ENCODE assay signal across 1 cellular context in the genomic region with DNA sequence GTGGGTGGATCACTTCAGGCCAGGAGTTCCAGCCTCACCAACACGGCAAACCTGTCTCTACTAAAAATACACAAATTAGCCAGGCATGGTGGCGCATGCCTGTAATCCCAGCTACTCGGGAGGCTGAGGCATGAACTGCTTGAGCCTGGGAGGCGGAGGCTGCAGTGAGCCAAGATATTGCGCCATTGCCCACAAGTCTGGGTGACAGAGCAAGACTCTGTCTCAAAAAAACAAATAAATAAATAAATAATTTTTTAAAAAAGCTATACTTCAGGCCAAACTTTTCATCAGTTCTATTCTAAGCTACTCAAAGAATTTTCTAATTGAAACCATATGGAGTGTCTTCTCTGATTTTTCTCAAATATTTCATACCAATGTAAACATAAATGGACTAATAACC.
TF ChIP-seq lines count a peak whose summit lies in the region.

No MANE protein-coding gene starts in this region.

TF ChIP-seq in SK-N-SH treated with all-trans-retinoic acid at 6 μM for 48 hours, 23 proteins besides CTCF, POLR2A, EP300 and RAD21 (continued from another document):
- TF ChIP-seq CREB5 (CRISPR knock-in tag; IDR thresholded peaks at IDR 0.05; ENCODE audit: low read depth) (no peak), CSRNP3 (CRISPR knock-in tag; IDR thresholded peaks at IDR 0.05) (no peak), GLIS3 (CRISPR knock-in tag; IDR thresholded peaks at IDR 0.05) (no peak), POU6F1 (CRISPR knock-in tag; IDR thresholded peaks at IDR 0.05; ENCODE audit: borderline replicate concordance, low read depth) (no peak), CSDC2 (CRISPR knock-in tag; IDR thresholded peaks at IDR 0.05) (no peak), ZC3H10 (CRISPR knock-in tag; IDR thresholded peaks at IDR 0.05) (no peak), TSHZ2 (CRISPR knock-in tag; IDR thresholded peaks at IDR 0.05) (no peak), ISL1 (CRISPR knock-in tag; IDR thresholded peaks at IDR 0.05) (no peak), ARNTL (CRISPR knock-in tag; IDR thresholded peaks at IDR 0.05; ENCODE audit: borderline replicate concordance, low read depth) (no peak), ESRRG (CRISPR knock-in tag; IDR thresholded peaks at IDR 0.05) (no peak), ZFP30 (CRISPR knock-in tag; IDR thresholded peaks at IDR 0.05) (no peak), ZNF70 (CRISPR knock-in tag; IDR thresholded peaks at IDR 0.05) (no peak)
- TF ChIP-seq, protein P1, sequence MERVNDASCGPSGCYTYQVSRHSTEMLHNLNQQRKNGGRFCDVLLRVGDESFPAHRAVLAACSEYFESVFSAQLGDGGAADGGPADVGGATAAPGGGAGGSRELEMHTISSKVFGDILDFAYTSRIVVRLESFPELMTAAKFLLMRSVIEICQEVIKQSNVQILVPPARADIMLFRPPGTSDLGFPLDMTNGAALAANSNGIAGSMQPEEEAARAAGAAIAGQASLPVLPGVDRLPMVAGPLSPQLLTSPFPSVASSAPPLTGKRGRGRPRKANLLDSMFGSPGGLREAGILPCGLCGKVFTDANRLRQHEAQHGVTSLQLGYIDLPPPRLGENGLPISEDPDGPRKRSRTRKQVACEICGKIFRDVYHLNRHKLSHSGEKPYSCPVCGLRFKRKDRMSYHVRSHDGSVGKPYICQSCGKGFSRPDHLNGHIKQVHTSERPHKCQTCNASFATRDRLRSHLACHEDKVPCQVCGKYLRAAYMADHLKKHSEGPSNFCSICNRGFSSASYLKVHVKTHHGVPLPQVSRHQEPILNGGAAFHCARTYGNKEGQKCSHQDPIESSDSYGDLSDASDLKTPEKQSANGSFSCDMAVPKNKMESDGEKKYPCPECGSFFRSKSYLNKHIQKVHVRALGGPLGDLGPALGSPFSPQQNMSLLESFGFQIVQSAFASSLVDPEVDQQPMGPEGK (CRISPR knock-in tag; IDR thresholded peaks at IDR 0.05; ENCODE audit: borderline replicate concordance) = no peak
